Comparison of ENCODE assay signal across 9 cellular contexts in the genomic region with DNA sequence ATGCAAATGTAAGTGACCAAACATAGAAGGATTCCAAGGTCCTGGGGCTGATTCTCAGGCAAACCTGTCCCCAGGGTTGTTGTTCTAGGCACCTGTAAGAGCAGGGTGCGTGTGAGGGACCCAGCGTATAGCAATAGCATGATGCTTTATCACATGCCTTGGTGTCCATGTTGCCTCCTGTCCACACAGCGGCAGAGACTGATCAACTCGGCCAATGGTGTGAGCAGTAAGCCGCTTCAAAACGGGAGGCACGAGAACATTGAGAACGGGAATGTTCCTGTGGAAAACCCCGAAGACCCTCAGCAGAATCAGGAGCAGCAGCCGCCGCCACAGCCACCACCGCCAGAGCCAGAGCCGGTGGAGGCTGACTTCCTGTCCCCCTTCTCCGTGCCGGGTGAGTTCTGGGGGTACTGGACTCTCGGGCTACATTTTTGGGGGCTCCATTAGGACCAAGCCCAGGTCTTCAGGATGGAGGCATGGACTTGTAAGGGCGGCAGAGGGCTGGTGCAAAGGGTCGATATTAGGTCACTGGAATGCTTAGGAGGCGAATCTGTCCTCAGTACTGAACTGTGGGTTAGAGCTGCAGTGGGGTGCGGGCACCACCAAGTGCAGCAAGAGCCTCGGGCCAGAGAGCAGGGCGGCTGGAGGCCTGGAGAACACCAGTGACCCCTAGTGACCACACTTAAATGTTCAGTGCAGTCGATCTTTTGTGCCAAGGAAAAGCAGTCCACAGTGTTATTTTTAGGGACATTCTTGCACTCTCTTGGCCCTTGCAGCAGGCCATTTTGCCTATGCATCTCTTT. TPM values are rescaled to one million over a fixed set of nuclear protein-coding genes. Genes with fewer than 3 reads are reported as not detected.
A peak's percentile ranks its signal among the peaks of the same experiment; 100 is the strongest.
DNase-seq lines count a peak whose midpoint lies in the region; ATAC-seq and TF ChIP-seq lines count a peak whose summit lies in the region.
"Had no signal": no experiment of that assay in that cellular context is flagged by ENCODE, and none has a peak within 500 bp of the region (broad histone marks: within the 10 kb centered on the region; RNA-seq: fewer than 3 reads in every experiment).

No MANE protein-coding gene starts in this region.

- H3K4me2 ChIP-seq in H9 (ENCODE audit: insufficient read depth, insufficient read length, low read length): no peak overlapping the region

- H3K27ac ChIP-seq in H9 (ENCODE audit: insufficient read length, low read depth, low read length): no peak overlapping the region
- H3K27ac ChIP-seq in colonic mucosa: no peak overlapping the region
- no peak overlapping the region for H3K27ac ChIP-seq in right lobe of liver
- H3K27ac ChIP-seq: skin epidermis had no signal

- no peaks in the 10 kb centered on the region for H3K4me1 ChIP-seq in H9 (ENCODE audit: insufficient read depth, low read length)
- H3K4me1 ChIP-seq in colonic mucosa: no peaks in the 10 kb centered on the region
- no peaks in the 10 kb centered on the region for H3K4me1 ChIP-seq in right lobe of liver

- H3K9me3 ChIP-seq in H9 (ENCODE audit: control insufficient read depth, low read depth, low read length) (no peaks in the 10 kb centered on the region), colonic mucosa (no peaks in the 10 kb centered on the region), right lobe of liver (no peaks in the 10 kb centered on the region)

- no peak overlapping the region for H2BK5ac ChIP-seq in H9 (ENCODE audit: insufficient read length, low read length)

- no peaks in the 10 kb centered on the region; a peak in 1 of 5 replicates for H3K9me3 Mint-ChIP-seq in H9
- H3K9me3 Mint-ChIP-seq in T-helper 2 cell treated with Interferon-gamma antibody and Interleukin-4, amounts not matched to agents 5 μg/mL and 100 μg/mL, for 36 hours: no peaks in the 10 kb centered on the region

- TF ChIP-seq CTCF in H9 (conservative IDR thresholded peaks at IDR 0.05) (peak; percentile 83), colonic mucosa (IDR thresholded peaks at IDR 0.05) (peak; percentile 66), right lobe of liver (IDR thresholded peaks at IDR 0.05) (peak; percentile 60 to 80 (median 66))

- DNase-seq in DMS53 (lab: John Stamatoyannopoulos, UW) (peak; percentile 84), H9 (peak; percentile 83), OCI-M2 (lab: John Stamatoyannopoulos, UW; ENCODE audit: unreplicated experiment) (peak; percentile 41), colonic mucosa (peak; percentile 41), right lobe of liver (peak in 2 of 3 donors; percentile 55 to 64)
- no peak for DNase-seq in T-helper 2 cell treated with Interferon-gamma antibody and Interleukin-4, amounts not matched to agents 5 μg/mL and 100 μg/mL, for 36 hours (ENCODE audit: low spot score)

- H3K23me2 ChIP-seq in H9 (ENCODE audit: insufficient read length, low read depth, low read length, poor library complexity, severe bottlenecking): no peaks in the 10 kb centered on the region

- H2AK5ac ChIP-seq in H9 (ENCODE audit: insufficient read length, low read length): no peak overlapping the region

- H3K4me3 ChIP-seq in colonic mucosa: no peak overlapping the region
- no peak overlapping the region for H3K4me3 ChIP-seq in right lobe of liver
- H3K4me3 ChIP-seq: skin epidermis had no signal

- no peaks in the 10 kb centered on the region for H3K36me3 Mint-ChIP-seq in H9 (ENCODE audit: insufficient read depth in 1 of 3, low read depth in 3 of 3)
- H3K36me3 Mint-ChIP-seq in T-helper 2 cell treated with Interferon-gamma antibody and Interleukin-4, amounts not matched to agents 5 μg/mL and 100 μg/mL, for 36 hours (ENCODE audit: low read depth): no peaks in the 10 kb centered on the region

- no peak overlapping the region for H3T11ph ChIP-seq in H9 (ENCODE audit: low read length)

- H2BK15ac ChIP-seq in H9 (ENCODE audit: low read depth, low read length): no peak overlapping the region

- no peak overlapping the region for H2BK20ac ChIP-seq in H9 (ENCODE audit: low read depth, low read length, poor library complexity, severe bottlenecking)

- H3K36me3 ChIP-seq in colonic mucosa (no peaks in the 10 kb centered on the region), right lobe of liver (no peaks in the 10 kb centered on the region)

- H3K56ac ChIP-seq in H9 (ENCODE audit: insufficient read length, low read depth, low read length): no peak overlapping the region

- H3K4me3 Mint-ChIP-seq in H9: no peak overlapping the region
- no peak overlapping the region for H3K4me3 Mint-ChIP-seq in T-helper 2 cell treated with Interferon-gamma antibody and Interleukin-4, amounts not matched to agents 5 μg/mL and 100 μg/mL, for 36 hours

- H3K79me1 ChIP-seq in H9 (ENCODE audit: insufficient read depth, low read depth, low read length, poor library complexity, severe bottlenecking): no peaks in the 10 kb centered on the region

- ATAC-seq in right lobe of liver (peak; percentile 80 to 89 (median 82)), GM18868 (IDR thresholded peaks at IDR 0.05; ENCODE audit: unreplicated experiment) (no peak), GM21515 (IDR thresholded peaks at IDR 0.05; ENCODE audit: unreplicated experiment) (no peak)

- H3K27me3 Mint-ChIP-seq in H9 (ENCODE audit: low read depth): peaks cover 2% of the 10 kb centered on the region
- H3K27me3 Mint-ChIP-seq in T-helper 2 cell treated with Interferon-gamma antibody and Interleukin-4, amounts not matched to agents 5 μg/mL and 100 μg/mL, for 36 hours (ENCODE audit: low read depth): no peaks in the 10 kb centered on the region

- peaks cover 3 to 7% of the 10 kb centered on the region in 2 experiments for H3K4me1 Mint-ChIP-seq in H9
- no peaks in the 10 kb centered on the region for H3K4me1 Mint-ChIP-seq in T-helper 2 cell treated with Interferon-gamma antibody and Interleukin-4, amounts not matched to agents 5 μg/mL and 100 μg/mL, for 36 hours (ENCODE audit: low read depth)

- no peaks in the 10 kb centered on the region for H3K79me2 ChIP-seq in H9 (ENCODE audit: insufficient read depth, low read length)

- intact Hi-C loops in colonic mucosa (cut with DNase I): loop anchor here (10.0 kb wide), 1 partner anchor 322 kb away; no protein-coding TSS in a partner anchor
- intact Hi-C loops in right lobe of liver (cut with DNase I): no loop called here

- H2BK12ac ChIP-seq in H9 (ENCODE audit: insufficient read length, low read depth, low read length): no peak overlapping the region

- no peak overlapping the region for H3K18ac ChIP-seq in H9 (ENCODE audit: insufficient read length, low read depth, low read length)

- H3K27me3 ChIP-seq in H9 (ENCODE audit: insufficient read depth, low read length): no peaks in the 10 kb centered on the region; the same call in 1 of the 2 replicates
- H3K27me3 ChIP-seq in colonic mucosa: no peaks in the 10 kb centered on the region
- H3K27me3 ChIP-seq in right lobe of liver: no peaks in the 10 kb centered on the region

- no peak overlapping the region for H3K14ac ChIP-seq in H9 (ENCODE audit: insufficient read depth, low read length)

- H2AFZ ChIP-seq in H9 (ENCODE audit: low read length): no peak overlapping the region

- WGBS in H9 (ENCODE audit: extremely low coverage, insufficient read length, low lambda C conversion rate): no CpG with 5 or more reads among the region's 23 CpGs
- WGBS in right lobe of liver (ENCODE audit: insufficient coverage, low coverage, low lambda C conversion rate, missing lambda C conversion rate): 66% methylated on average over 9 of the region's 23 CpGs

- H3K9ac ChIP-seq in H9 (ENCODE audit: extremely low read depth, insufficient read length, low read length): no peak overlapping the region
- H3K9ac ChIP-seq in colonic mucosa (ENCODE audit: low read depth in 2 of 2, low read length in 2 of 2): no peak overlapping the region

- H4K20me1 ChIP-seq in H9 (ENCODE audit: control insufficient read depth, insufficient read depth, insufficient read length): no peaks in the 10 kb centered on the region

- no peak overlapping the region for H2BK120ac ChIP-seq in H9 (ENCODE audit: low read depth, low read length, poor library complexity, severe bottlenecking)

- TF ChIP-seq POLR2A in right lobe of liver (IDR thresholded peaks at IDR 0.05): no peak

- no peak overlapping the region for H4K8ac ChIP-seq in H9 (replicated peaks; ENCODE audit: insufficient read length, low read depth, low read length)

- no peak overlapping the region for H3K4ac ChIP-seq in H9 (ENCODE audit: low read depth, low read length)

- H4K5ac ChIP-seq in H9 (ENCODE audit: insufficient read length, low read depth, low read length): no peak overlapping the region

- no peak overlapping the region for H3K27ac Mint-ChIP-seq in H9
- no peak overlapping the region for H3K27ac Mint-ChIP-seq in T-helper 2 cell treated with Interferon-gamma antibody and Interleukin-4, amounts not matched to agents 5 μg/mL and 100 μg/mL, for 36 hours

- H4K91ac ChIP-seq in H9 (ENCODE audit: insufficient read length, low read depth, low read length): no peak overlapping the region

- no peak overlapping the region for H3K23ac ChIP-seq in H9 (ENCODE audit: insufficient read length, low read depth, low read length)

RNA-seq across cellular contexts. Expression of a gene that starts 57.2 kb away (rescaled TPM):
- total RNA-seq in H9 (2021) (1.5 and 1.6 TPM in 2 replicates), colonic mucosa (10 to 100 TPM; 18.4 to 23.2 TPM), right lobe of liver (10 to 100 TPM; 10.7 to 20.4 (median 18.9) TPM)

Comparison
In these comparisons a context has a peak if more than half of its experiments do, and no peak if none do; other contexts are left out.
1. ATAC-seq: peak in right lobe of liver (4 of 4); none in GM18868 (single experiment) and GM21515 (single experiment).
2. Peak in every context shown above with its lines, with median percentiles within 50 percentile points of each other: CTCF ChIP-seq.